ENCODE assay signal across 9 cellular contexts in genomic region chr6:32844839-32845372, GRCh38. TPM values are rescaled to one million over a fixed set of nuclear protein-coding genes. Genes with fewer than 3 reads are reported as not detected.
DNase-seq lines count a peak whose midpoint lies in the region; FAIRE-seq and TF ChIP-seq lines count a peak whose summit lies in the region.
"Had no signal": no experiment of that assay in that cellular context is flagged by ENCODE, and none has a peak within 500 bp of the region (broad histone marks: within the 10 kb centered on the region; RNA-seq: fewer than 3 reads in every experiment).

No MANE protein-coding gene starts in this region.

- H4K20me1 ChIP-seq in keratinocyte (ENCODE audit: control insufficient read depth, extremely low read depth, insufficient read depth, low read length), result no peaks in the 10 kb centered on the region

- no peaks in the 10 kb centered on the region for H3K27me3 ChIP-seq in keratinocyte (ENCODE audit: control insufficient read depth, extremely low read depth, insufficient read depth, low read length)
- no peaks in the 10 kb centered on the region for H3K27me3 ChIP-seq in suprapubic skin

- H3K9ac ChIP-seq in keratinocyte (ENCODE audit: control insufficient read depth, extremely low read depth, insufficient read depth, low read length), result no peak overlapping the region

- DNase-seq in activated CD4-positive, alpha-beta T cell treated with anti-CD3 and anti-CD28 coated beads, Interleukin-2, amount 10 ng/mL, durations not matched to agents 24 days and 14 days, result no peak
- no peak for DNase-seq in activated CD4-positive, alpha-beta T cell treated with anti-CD3 and anti-CD28 coated beads for 1 hour
- no peak for DNase-seq in activated T-helper 1 cell treated with anti-CD3 and anti-CD28 coated beads, Interleukin-12 subunit alpha, Interleukin-12 subunit beta, Interleukin-2, Interleukin-4 antibody, amounts not matched to agents 30 ng/mL and 10 ng/mL and 1 ng/mL, durations not matched to agents 14 hours and 24 hours and 36 hours (ENCODE audit: low spot score)
- DNase-seq in keratinocyte (ENCODE audit: low read depth, low spot score) (no peak), suprapubic skin (ENCODE audit: low spot score in 2 of 2) (no peak), D721Med (ENCODE audit: insufficient read length, low spot score) (no peak), epidermal melanocyte (ENCODE audit: insufficient read length, low spot score) (no peak), cerebellum (ENCODE audit: low spot score) (no peak)

- H3K9me3 ChIP-seq in keratinocyte (ENCODE audit: control insufficient read depth, low read depth, low read length) (no peaks in the 10 kb centered on the region), suprapubic skin (no peaks in the 10 kb centered on the region)

- no peak for FAIRE-seq in keratinocyte (lab: Jason Lieb, UNC)
- FAIRE-seq in D721Med (lab: Jason Lieb, UNC), result no peak

- no peak for TF ChIP-seq POLR2A in suprapubic skin (IDR thresholded peaks at IDR 0.05)

- H3K27ac Mint-ChIP-seq in activated CD4-positive, alpha-beta T cell treated with anti-CD3 and anti-CD28 coated beads, Interleukin-2, amount 10 ng/mL, durations not matched to agents 24 days and 14 days, result peak overlapping the region; percentile 99
- H3K27ac Mint-ChIP-seq in activated T-helper 1 cell treated with anti-CD3 and anti-CD28 coated beads, Interleukin-12 subunit alpha, Interleukin-12 subunit beta, Interleukin-2, Interleukin-4 antibody, amounts not matched to agents 30 ng/mL and 10 ng/mL and 1 ng/mL, durations not matched to agents 14 hours and 24 hours and 36 hours, result peak overlapping the region; percentile 98

- H3K36me3 ChIP-seq in keratinocyte (ENCODE audit: control insufficient read depth in 2 of 2, extremely low read depth in 1 of 2, insufficient read depth in 2 of 2, low read length in 2 of 2) (peaks cover 22 to 31% of the 10 kb centered on the region in 2 experiments), suprapubic skin (peaks cover 54% of the 10 kb centered on the region)

- H3K4me1 ChIP-seq in keratinocyte (ENCODE audit: control insufficient read depth, extremely low read depth, insufficient read depth, low read length), result peaks cover 18% of the 10 kb centered on the region
- H3K4me1 ChIP-seq in suprapubic skin, result peaks cover 33% of the 10 kb centered on the region

- H3K9me1 ChIP-seq in keratinocyte (ENCODE audit: control insufficient read depth, extremely low read depth, insufficient read depth, low read length), result no peaks in the 10 kb centered on the region

- H3K4me2 ChIP-seq in keratinocyte (ENCODE audit: control insufficient read depth, extremely low read depth, insufficient read depth, low read depth, low read length), result peak overlapping the region; percentile 89

- H2AFZ ChIP-seq in keratinocyte (ENCODE audit: control insufficient read depth, low read length), result no peak overlapping the region

- no peaks in the 10 kb centered on the region for H3K9me3 Mint-ChIP-seq in activated CD4-positive, alpha-beta T cell treated with anti-CD3 and anti-CD28 coated beads, Interleukin-2, amount 10 ng/mL, durations not matched to agents 24 days and 14 days
- no peaks in the 10 kb centered on the region for H3K9me3 Mint-ChIP-seq in activated T-helper 1 cell treated with anti-CD3 and anti-CD28 coated beads, Interleukin-12 subunit alpha, Interleukin-12 subunit beta, Interleukin-2, Interleukin-4 antibody, amounts not matched to agents 30 ng/mL and 10 ng/mL and 1 ng/mL, durations not matched to agents 14 hours and 24 hours and 36 hours

- peaks cover 3% of the 10 kb centered on the region for H3K79me2 ChIP-seq in keratinocyte (ENCODE audit: control insufficient read depth, insufficient read depth, low read length)

- H3K27ac ChIP-seq in keratinocyte (ENCODE audit: control insufficient read depth, insufficient read depth, low read length) (peak overlapping the region; percentile 24), suprapubic skin (peak overlapping the region; percentile 95)
- H3K27ac ChIP-seq: C4-2B had no signal

- peak overlapping the region in 2 of 3 experiments; percentile 23 to 95 for H3K4me3 ChIP-seq in keratinocyte (ENCODE audit: control insufficient read depth in 2 of 3, extremely low read depth in 1 of 3, insufficient read depth in 2 of 3, low read depth in 1 of 3, low read length in 3 of 3)
- H3K4me3 ChIP-seq in suprapubic skin, result peak overlapping the region; percentile 69

- WGBS in suprapubic skin, result 22% methylated on average over 17 of the region's 18 CpGs

- H3K4me3 Mint-ChIP-seq in activated CD4-positive, alpha-beta T cell treated with anti-CD3 and anti-CD28 coated beads, Interleukin-2, amount 10 ng/mL, durations not matched to agents 24 days and 14 days, result peak overlapping the region; percentile 99
- H3K4me3 Mint-ChIP-seq in activated T-helper 1 cell treated with anti-CD3 and anti-CD28 coated beads, Interleukin-12 subunit alpha, Interleukin-12 subunit beta, Interleukin-2, Interleukin-4 antibody, amounts not matched to agents 30 ng/mL and 10 ng/mL and 1 ng/mL, durations not matched to agents 14 hours and 24 hours and 36 hours, result peak overlapping the region; percentile 93

- intact Hi-C loops in activated CD4-positive, alpha-beta T cell treated with anti-CD3 and anti-CD28 coated beads, Interleukin-2, amount 10 ng/mL, durations not matched to agents 24 days and 14 days (cut with micrococcal nuclease), result loop anchor here (1.0 to 10.0 kb wide), 6 partner anchors 8 to 718 kb away; partner anchors contain the start of genes AGPAT1, ATF6B, B3GALT4 and HSD17B8
- intact Hi-C loops in activated T-helper 1 cell treated with anti-CD3 and anti-CD28 coated beads, Interleukin-12 subunit alpha, Interleukin-12 subunit beta, Interleukin-2, Interleukin-4 antibody, amounts not matched to agents 30 ng/mL and 10 ng/mL and 1 ng/mL, durations not matched to agents 14 hours and 24 hours and 36 hours (cut with micrococcal nuclease), result loop anchor here (1.0 to 10.0 kb wide), 7 partner anchors 8 to 1193 kb away; partner anchors contain the start of genes BAG6, CUTA, PHF1 and RXRB

- H3K27me3 Mint-ChIP-seq in activated CD4-positive, alpha-beta T cell treated with anti-CD3 and anti-CD28 coated beads, Interleukin-2, amount 10 ng/mL, durations not matched to agents 24 days and 14 days, result no peaks in the 10 kb centered on the region
- H3K27me3 Mint-ChIP-seq in activated T-helper 1 cell treated with anti-CD3 and anti-CD28 coated beads, Interleukin-12 subunit alpha, Interleukin-12 subunit beta, Interleukin-2, Interleukin-4 antibody, amounts not matched to agents 30 ng/mL and 10 ng/mL and 1 ng/mL, durations not matched to agents 14 hours and 24 hours and 36 hours (ENCODE audit: insufficient read depth), result no peaks in the 10 kb centered on the region

- H3K36me3 Mint-ChIP-seq in activated CD4-positive, alpha-beta T cell treated with anti-CD3 and anti-CD28 coated beads, Interleukin-2, amount 10 ng/mL, durations not matched to agents 24 days and 14 days (ENCODE audit: low read depth), result peaks cover 95% of the 10 kb centered on the region
- H3K36me3 Mint-ChIP-seq in activated T-helper 1 cell treated with anti-CD3 and anti-CD28 coated beads, Interleukin-12 subunit alpha, Interleukin-12 subunit beta, Interleukin-2, Interleukin-4 antibody, amounts not matched to agents 30 ng/mL and 10 ng/mL and 1 ng/mL, durations not matched to agents 14 hours and 24 hours and 36 hours (ENCODE audit: low read depth), result peaks cover 89% of the 10 kb centered on the region

- dilution Hi-C loops in keratinocyte (cut with MboI; ENCODE audit: extremely low pct_ligation_motif_present, low sequenced_read_pairs), result no loop called here

- TF ChIP-seq EP300 in suprapubic skin (IDR thresholded peaks at IDR 0.05), result no peak

- no peak for TF ChIP-seq CTCF in keratinocyte (optimal IDR thresholded peaks at IDR 0.05 in 1 of 3, IDR thresholded peaks at IDR 0.05 in 1 of 3, conservative IDR thresholded peaks at IDR 0.05 in 1 of 3; ENCODE audit: extremely low read depth in 1 of 3, insufficient read depth in 2 of 3, low read length in 3 of 3)
- TF ChIP-seq CTCF in suprapubic skin (IDR thresholded peaks at IDR 0.05), result no peak
- TF ChIP-seq CTCF in D721Med (IDR thresholded peaks at IDR 0.05; ENCODE audit: insufficient read depth, missing control alignments), result no peak

- peaks cover 72% of the 10 kb centered on the region for H3K4me1 Mint-ChIP-seq in activated CD4-positive, alpha-beta T cell treated with anti-CD3 and anti-CD28 coated beads, Interleukin-2, amount 10 ng/mL, durations not matched to agents 24 days and 14 days
- H3K4me1 Mint-ChIP-seq in activated T-helper 1 cell treated with anti-CD3 and anti-CD28 coated beads, Interleukin-12 subunit alpha, Interleukin-12 subunit beta, Interleukin-2, Interleukin-4 antibody, amounts not matched to agents 30 ng/mL and 10 ng/mL and 1 ng/mL, durations not matched to agents 14 hours and 24 hours and 36 hours (ENCODE audit: low read depth), result peaks cover 79% of the 10 kb centered on the region

RNA-seq across cellular contexts. Expression of gene PSMB8, which starts 1.1 kb away (rescaled TPM):
- 342 and 353 TPM in 2 replicates for total RNA-seq in activated CD4-positive, alpha-beta T cell treated with anti-CD3 and anti-CD28 coated beads, Interleukin-2, amount 10 ng/mL, durations not matched to agents 24 days and 14 days
- total RNA-seq in activated T-helper 1 cell treated with anti-CD3 and anti-CD28 coated beads, Interleukin-12 subunit alpha, Interleukin-12 subunit beta, Interleukin-2, Interleukin-4 antibody, amounts not matched to agents 30 ng/mL and 10 ng/mL and 1 ng/mL, durations not matched to agents 14 hours and 24 hours and 36 hours, result 353 and 358 TPM in 2 replicates
- 44.4 to 66.7 TPM (median 63.4 TPM) in 3 replicates for polyA plus RNA-seq in keratinocyte
- polyA plus RNA-seq in keratinocyte (2011; ENCODE audit: low read depth), result 10.5 TPM
- polyA plus RNA-seq in keratinocyte (2011; cell fraction: cytosol; rRNA removed), result 34.6 and 43.8 TPM in 2 replicates
- polyA plus RNA-seq in keratinocyte (2011; cell fraction: nucleus; rRNA removed), result 24.8 and 26.6 TPM in 2 replicates
- polyA plus RNA-seq in keratinocyte (2012; ENCODE audit: low replicate concordance), result 17.9 and 59.2 TPM in 2 replicates
- polyA minus RNA-seq in keratinocyte, result 20.2 to 36.4 TPM (median 31.7 TPM) in 3 replicates
- polyA minus RNA-seq in keratinocyte (2011; cell fraction: cytosol; rRNA and poly(A)+ RNA removed), result 11.1 TPM
- 4.3 and 5.0 TPM in 2 replicates for polyA minus RNA-seq in keratinocyte (2011; cell fraction: nucleus; rRNA and poly(A)+ RNA removed)
- total RNA-seq in suprapubic skin (10 to 100 TPM; 43.6 to 62.7 (median 49.0) TPM), cerebellum (4.0 TPM)

RNA-seq across cellular contexts. Expression of gene TAP2, which starts 6.4 kb away (rescaled TPM):
- total RNA-seq in activated CD4-positive, alpha-beta T cell treated with anti-CD3 and anti-CD28 coated beads, Interleukin-2, amount 10 ng/mL, durations not matched to agents 24 days and 14 days, result 152 and 163 TPM in 2 replicates
- total RNA-seq in activated T-helper 1 cell treated with anti-CD3 and anti-CD28 coated beads, Interleukin-12 subunit alpha, Interleukin-12 subunit beta, Interleukin-2, Interleukin-4 antibody, amounts not matched to agents 30 ng/mL and 10 ng/mL and 1 ng/mL, durations not matched to agents 14 hours and 24 hours and 36 hours, result 160 and 167 TPM in 2 replicates
- polyA plus RNA-seq in keratinocyte, result 24.5 to 50.7 TPM (median 32.6 TPM) in 3 replicates
- polyA plus RNA-seq in keratinocyte (2011; ENCODE audit: low read depth), result 4.3 TPM
- polyA plus RNA-seq in keratinocyte (2011; cell fraction: cytosol; rRNA removed), result 7.8 and 9.5 TPM in 2 replicates
- polyA plus RNA-seq in keratinocyte (2011; cell fraction: nucleus; rRNA removed), result 69.2 and 76.6 TPM in 2 replicates
- 21.9 and 59.2 TPM in 2 replicates for polyA plus RNA-seq in keratinocyte (2012; ENCODE audit: low replicate concordance)
- 49.4 to 105 TPM (median 68.7 TPM) in 3 replicates for polyA minus RNA-seq in keratinocyte
- polyA minus RNA-seq in keratinocyte (2011; cell fraction: cytosol; rRNA and poly(A)+ RNA removed), result 24.0 TPM
- polyA minus RNA-seq in keratinocyte (2011; cell fraction: nucleus; rRNA and poly(A)+ RNA removed), result 94.4 and 116 TPM in 2 replicates
- total RNA-seq in suprapubic skin (10 to 100 TPM; 17.7 to 20.8 (median 20.1) TPM), cerebellum (4.4 TPM)

RNA-seq across cellular contexts. Expression of gene TAP1, which starts 8.6 kb away (rescaled TPM):
- 275 and 283 TPM in 2 replicates for total RNA-seq in activated CD4-positive, alpha-beta T cell treated with anti-CD3 and anti-CD28 coated beads, Interleukin-2, amount 10 ng/mL, durations not matched to agents 24 days and 14 days
- 284 and 290 TPM in 2 replicates for total RNA-seq in activated T-helper 1 cell treated with anti-CD3 and anti-CD28 coated beads, Interleukin-12 subunit alpha, Interleukin-12 subunit beta, Interleukin-2, Interleukin-4 antibody, amounts not matched to agents 30 ng/mL and 10 ng/mL and 1 ng/mL, durations not matched to agents 14 hours and 24 hours and 36 hours
- 56.1 to 81.7 TPM (median 61.4 TPM) in 3 replicates for polyA plus RNA-seq in keratinocyte
- polyA plus RNA-seq in keratinocyte (2011; ENCODE audit: low read depth), result 10.9 TPM
- 44.3 and 45.6 TPM in 2 replicates for polyA plus RNA-seq in keratinocyte (2011; cell fraction: cytosol; rRNA removed)
- 92.6 and 97.3 TPM in 2 replicates for polyA plus RNA-seq in keratinocyte (2011; cell fraction: nucleus; rRNA removed)
- polyA plus RNA-seq in keratinocyte (2012; ENCODE audit: low replicate concordance), result 47.4 and 68.3 TPM in 2 replicates
- 74.6 to 93.6 TPM (median 82.4 TPM) in 3 replicates for polyA minus RNA-seq in keratinocyte
- 72.1 TPM for polyA minus RNA-seq in keratinocyte (2011; cell fraction: cytosol; rRNA and poly(A)+ RNA removed)
- polyA minus RNA-seq in keratinocyte (2011; cell fraction: nucleus; rRNA and poly(A)+ RNA removed), result 81.8 and 84.9 TPM in 2 replicates
- 100 to 1,000 TPM in 2 of 4 donors, 10 to 100 TPM in 2; 90.7 to 126 (median 101) TPM for total RNA-seq in suprapubic skin
- total RNA-seq in cerebellum, result 5.3 TPM

RNA-seq across cellular contexts. Expression of gene PSMB9, which starts 9.1 kb away (rescaled TPM):
- total RNA-seq in activated CD4-positive, alpha-beta T cell treated with anti-CD3 and anti-CD28 coated beads, Interleukin-2, amount 10 ng/mL, durations not matched to agents 24 days and 14 days, result 249 and 257 TPM in 2 replicates
- total RNA-seq in activated T-helper 1 cell treated with anti-CD3 and anti-CD28 coated beads, Interleukin-12 subunit alpha, Interleukin-12 subunit beta, Interleukin-2, Interleukin-4 antibody, amounts not matched to agents 30 ng/mL and 10 ng/mL and 1 ng/mL, durations not matched to agents 14 hours and 24 hours and 36 hours, result 249 and 253 TPM in 2 replicates
- polyA plus RNA-seq in keratinocyte, result 21.3 to 29.0 TPM (median 25.4 TPM) in 3 replicates
- polyA plus RNA-seq in keratinocyte (2011; ENCODE audit: low read depth), result 0.69 TPM
- polyA plus RNA-seq in keratinocyte (2011; cell fraction: cytosol; rRNA removed), result 10.9 and 17.9 TPM in 2 replicates
- 6.6 TPM in 2 replicates for polyA plus RNA-seq in keratinocyte (2011; cell fraction: nucleus; rRNA removed)
- polyA plus RNA-seq in keratinocyte (2012; ENCODE audit: low replicate concordance), result 1.4 and 28.6 TPM in 2 replicates
- polyA minus RNA-seq in keratinocyte, result 13.0 to 16.5 TPM (median 14.0 TPM) in 3 replicates
- polyA minus RNA-seq in keratinocyte (2011; cell fraction: cytosol; rRNA and poly(A)+ RNA removed), result 9.2 TPM
- 1.3 and 1.5 TPM in 2 replicates for polyA minus RNA-seq in keratinocyte (2011; cell fraction: nucleus; rRNA and poly(A)+ RNA removed)
- total RNA-seq in suprapubic skin (10 to 100 TPM; 12.6 to 35.8 (median 19.1) TPM), cerebellum (1.4 TPM)

RNA-seq across cellular contexts. Expression of gene HLA-DOB, which starts 28.1 kb away (rescaled TPM):
- 2.8 and 4.2 TPM in 2 replicates for total RNA-seq in activated CD4-positive, alpha-beta T cell treated with anti-CD3 and anti-CD28 coated beads, Interleukin-2, amount 10 ng/mL, durations not matched to agents 24 days and 14 days
- 4.2 and 4.3 TPM in 2 replicates for total RNA-seq in activated T-helper 1 cell treated with anti-CD3 and anti-CD28 coated beads, Interleukin-12 subunit alpha, Interleukin-12 subunit beta, Interleukin-2, Interleukin-4 antibody, amounts not matched to agents 30 ng/mL and 10 ng/mL and 1 ng/mL, durations not matched to agents 14 hours and 24 hours and 36 hours
- polyA plus RNA-seq in keratinocyte, result 9.2 to 12.7 TPM (median 12.5 TPM) in 3 replicates
- polyA plus RNA-seq in keratinocyte (2011; ENCODE audit: low read depth), result 0.34 TPM
- 4.4 and 6.7 TPM in 2 replicates for polyA plus RNA-seq in keratinocyte (2011; cell fraction: cytosol; rRNA removed)
- 24.8 and 29.0 TPM in 2 replicates for polyA plus RNA-seq in keratinocyte (2011; cell fraction: nucleus; rRNA removed)
- 3.8 and 7.3 TPM in 2 replicates for polyA plus RNA-seq in keratinocyte (2012; ENCODE audit: low replicate concordance)
- polyA minus RNA-seq in keratinocyte, result 4.6 to 5.1 TPM (median 4.9 TPM) in 3 replicates
- polyA minus RNA-seq in keratinocyte (2011; cell fraction: cytosol; rRNA and poly(A)+ RNA removed), result not detected
- 5.6 and 5.8 TPM in 2 replicates for polyA minus RNA-seq in keratinocyte (2011; cell fraction: nucleus; rRNA and poly(A)+ RNA removed)
- total RNA-seq in suprapubic skin (1 to 10 TPM; 1.6 to 5.1 (median 2.7) TPM), cerebellum (not detected)

Comparison
In these comparisons a context has a peak if more than half of its experiments do, and no peak if none do; other contexts are left out.
1. RNA of gene TAP1, which starts 8.6 kb away (total RNA-seq): 284 to 290 TPM in activated T-helper 1 cell treated with anti-CD3 and anti-CD28 coated beads, Interleukin-12 subunit alpha, Interleukin-12 subunit beta, Interleukin-2, Interleukin-4 antibody, amounts not matched to agents 30 ng/mL and 10 ng/mL and 1 ng/mL, durations not matched to agents 14 hours and 24 hours and 36 hours, 275 to 283 TPM in activated CD4-positive, alpha-beta T cell treated with anti-CD3 and anti-CD28 coated beads, Interleukin-2, amount 10 ng/mL, durations not matched to agents 24 days and 14 days and 90.7 to 126 TPM in suprapubic skin; 5.3 TPM in cerebellum (single experiment); every median in the first group is over 10 times any median in the second.